In the genomic region with DNA sequence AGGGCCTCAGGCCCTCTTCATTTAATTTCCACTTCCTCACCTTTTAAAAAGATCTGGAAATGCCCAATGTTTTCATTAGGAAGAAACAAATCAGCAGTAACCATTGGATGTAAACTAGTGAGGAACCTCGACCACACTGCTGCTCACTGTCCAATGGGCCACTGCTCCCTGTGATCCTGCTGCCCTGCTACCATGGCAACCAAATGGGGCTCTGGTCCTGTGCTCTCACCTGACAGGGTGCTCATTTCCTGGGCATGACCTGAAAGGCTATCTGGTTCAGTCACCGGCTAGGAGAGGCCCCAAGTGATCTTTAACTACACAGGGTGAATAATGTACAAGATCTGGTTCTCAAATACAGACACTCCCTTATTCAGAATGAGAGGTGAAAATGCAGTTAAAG, we compare ENCODE assay signal across 1 cellular context.
TF ChIP-seq lines count a peak whose summit lies in the region.

No MANE protein-coding gene starts in this region.

TF ChIP-seq in IMR-90, 13 proteins besides CTCF, POLR2A, EP300 and RAD21:
- TF ChIP-seq NFE2L2 (IDR thresholded peaks at IDR 0.05; ENCODE audit: low read depth, low read length) (no peak), FOS (IDR thresholded peaks at IDR 0.05; ENCODE audit: low read depth, low read length) (no peak), MXI1 (IDR thresholded peaks at IDR 0.05; ENCODE audit: borderline replicate concordance, low read depth, low read length) (no peak), BHLHE40 (IDR thresholded peaks at IDR 0.05; ENCODE audit: low read depth, low read length) (no peak), SMC3 (IDR thresholded peaks at IDR 0.05; ENCODE audit: low read depth, low read length) (no peak), MAFK (IDR thresholded peaks at IDR 0.05; ENCODE audit: low read depth, low read length) (no peak), MAZ (IDR thresholded peaks at IDR 0.05; ENCODE audit: borderline replicate concordance, low read depth, low read length) (no peak), CEBPB (IDR thresholded peaks at IDR 0.05; ENCODE audit: low read depth, low read length) (no peak), RFX5 (IDR thresholded peaks at IDR 0.05; ENCODE audit: low read depth, low read length) (no peak), CHD1 (IDR thresholded peaks at IDR 0.05; ENCODE audit: low read depth, low read length) (no peak), RCOR1 (IDR thresholded peaks at IDR 0.05; ENCODE audit: insufficient replicate concordance, low read length) (no peak)
- TF ChIP-seq, protein P1, sequence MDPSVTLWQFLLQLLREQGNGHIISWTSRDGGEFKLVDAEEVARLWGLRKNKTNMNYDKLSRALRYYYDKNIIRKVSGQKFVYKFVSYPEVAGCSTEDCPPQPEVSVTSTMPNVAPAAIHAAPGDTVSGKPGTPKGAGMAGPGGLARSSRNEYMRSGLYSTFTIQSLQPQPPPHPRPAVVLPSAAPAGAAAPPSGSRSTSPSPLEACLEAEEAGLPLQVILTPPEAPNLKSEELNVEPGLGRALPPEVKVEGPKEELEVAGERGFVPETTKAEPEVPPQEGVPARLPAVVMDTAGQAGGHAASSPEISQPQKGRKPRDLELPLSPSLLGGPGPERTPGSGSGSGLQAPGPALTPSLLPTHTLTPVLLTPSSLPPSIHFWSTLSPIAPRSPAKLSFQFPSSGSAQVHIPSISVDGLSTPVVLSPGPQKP (IDR thresholded peaks at IDR 0.05; ENCODE audit: borderline replicate concordance, low read depth, low read length): no peak
- TF ChIP-seq, protein P2, sequence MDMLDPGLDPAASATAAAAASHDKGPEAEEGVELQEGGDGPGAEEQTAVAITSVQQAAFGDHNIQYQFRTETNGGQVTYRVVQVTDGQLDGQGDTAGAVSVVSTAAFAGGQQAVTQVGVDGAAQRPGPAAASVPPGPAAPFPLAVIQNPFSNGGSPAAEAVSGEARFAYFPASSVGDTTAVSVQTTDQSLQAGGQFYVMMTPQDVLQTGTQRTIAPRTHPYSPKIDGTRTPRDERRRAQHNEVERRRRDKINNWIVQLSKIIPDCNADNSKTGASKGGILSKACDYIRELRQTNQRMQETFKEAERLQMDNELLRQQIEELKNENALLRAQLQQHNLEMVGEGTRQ (IDR thresholded peaks at IDR 0.05; ENCODE audit: low read depth, low read length): no peak
